14 cellular contexts compared by ENCODE assay signal in genomic region chr19:37980419-37980975, GRCh38.
DNase-seq lines count a peak whose midpoint lies in the region; ATAC-seq and TF ChIP-seq lines count a peak whose summit lies in the region.
"Had no signal": no experiment of that assay in that cellular context is flagged by ENCODE, and none has a peak within 500 bp of the region (broad histone marks: within the 10 kb centered on the region; RNA-seq: fewer than 3 reads in every experiment).

No MANE protein-coding gene starts in this region.

- H3K4me2 ChIP-seq in smooth muscle cell = peak overlapping the region; percentile 36

- peaks cover 8% of the 10 kb centered on the region; the same call in 1 of the 2 replicates for H3K36me3 ChIP-seq in SJSA1
- no peaks in the 10 kb centered on the region for H3K36me3 ChIP-seq in smooth muscle cell (ENCODE audit: low read depth)

- TF ChIP-seq CTCF in smooth muscle cell (IDR thresholded peaks at IDR 0.05; ENCODE audit: borderline replicate concordance, insufficient read depth, poor library complexity, severe bottlenecking) = no peak

- H3K9me3 ChIP-seq in SJSA1 (replicated peaks) = no peaks in the 10 kb centered on the region
- H3K9me3 ChIP-seq in smooth muscle cell (replicated peaks; ENCODE audit: low read depth) = no peaks in the 10 kb centered on the region

- H3K27ac ChIP-seq in SJSA1 (peak overlapping the region; percentile 71; the same call in 1 of the 2 replicates), smooth muscle cell (ENCODE audit: low read depth) (peak overlapping the region; percentile 65)

- H3K27ac Mint-ChIP-seq in activated CD8-positive, alpha-beta T cell treated with anti-CD3 and anti-CD28 coated beads, Interleukin-2, amount 10 ng/mL, durations not matched to agents 7 days and 5 days = no peak overlapping the region
- H3K27ac Mint-ChIP-seq: activated CD4-positive, alpha-beta memory T cell treated with anti-CD3 and anti-CD28 coated beads, Interleukin-2, amount 10 ng/mL, durations not matched to agents 7 days and 5 days; activated naive CD8-positive, alpha-beta T cell had no signal

- peaks cover 22% of the 10 kb centered on the region for H4K20me1 ChIP-seq in smooth muscle cell (ENCODE audit: low read depth)

- CTCF ChIA-PET in activated CD8-positive, alpha-beta T cell treated with anti-CD3 and anti-CD28 coated beads, Interleukin-2, amount 10 ng/mL, durations not matched to agents 7 days and 5 days (lab: Charles Lee) = no interaction called here

- no peaks in the 10 kb centered on the region for H3K4me1 Mint-ChIP-seq in activated CD8-positive, alpha-beta T cell treated with anti-CD3 and anti-CD28 coated beads, Interleukin-2, amount 10 ng/mL, durations not matched to agents 7 days and 5 days (ENCODE audit: low read depth)
- H3K4me1 Mint-ChIP-seq: activated CD4-positive, alpha-beta memory T cell treated with anti-CD3 and anti-CD28 coated beads, Interleukin-2, amount 10 ng/mL, durations not matched to agents 7 days and 5 days had no signal

- H3F3A ChIP-seq in smooth muscle cell (ENCODE audit: low read depth) = no peaks in the 10 kb centered on the region

- no peak overlapping the region for H3K9ac ChIP-seq in smooth muscle cell (ENCODE audit: low read depth)

- ATAC-seq in HG03025 (IDR thresholded peaks at IDR 0.05; ENCODE audit: low FRiP score, unreplicated experiment) (no peak), GM18498 (IDR thresholded peaks at IDR 0.05; ENCODE audit: unreplicated experiment) (no peak)
- ATAC-seq in activated CD8-positive, alpha-beta T cell treated with anti-CD3 and anti-CD28 coated beads, Interleukin-2, amount 10 ng/mL, durations not matched to agents 7 days and 5 days = no peak

- no peak overlapping the region for H3K4me3 Mint-ChIP-seq in activated CD8-positive, alpha-beta T cell treated with anti-CD3 and anti-CD28 coated beads, Interleukin-2, amount 10 ng/mL, durations not matched to agents 7 days and 5 days
- H3K4me3 Mint-ChIP-seq: activated CD4-positive, alpha-beta memory T cell treated with anti-CD3 and anti-CD28 coated beads, Interleukin-2, amount 10 ng/mL, durations not matched to agents 7 days and 5 days; activated naive CD8-positive, alpha-beta T cell; CD4-positive, alpha-beta memory T cell had no signal

- 95% methylated on average over 9 of the region's 10 CpGs for WGBS in smooth muscle cell (ENCODE audit: low lambda C conversion rate)

- H3K27me3 Mint-ChIP-seq in activated CD8-positive, alpha-beta T cell treated with anti-CD3 and anti-CD28 coated beads, Interleukin-2, amount 10 ng/mL, durations not matched to agents 7 days and 5 days (ENCODE audit: low read depth) = no peaks in the 10 kb centered on the region
- H3K27me3 Mint-ChIP-seq: activated CD4-positive, alpha-beta memory T cell treated with anti-CD3 and anti-CD28 coated beads, Interleukin-2, amount 10 ng/mL, durations not matched to agents 7 days and 5 days; activated naive CD8-positive, alpha-beta T cell; CD4-positive, alpha-beta memory T cell had no signal

- no peaks in the 10 kb centered on the region for H3K36me3 Mint-ChIP-seq in activated CD8-positive, alpha-beta T cell treated with anti-CD3 and anti-CD28 coated beads, Interleukin-2, amount 10 ng/mL, durations not matched to agents 7 days and 5 days (ENCODE audit: low read depth)

- H3K79me2 ChIP-seq in smooth muscle cell (ENCODE audit: low read depth) = no peaks in the 10 kb centered on the region

- H3K4me3 ChIP-seq in SJSA1 = no peak overlapping the region
- no peak overlapping the region for H3K4me3 ChIP-seq in smooth muscle cell

- no peaks in the 10 kb centered on the region for H3K9me3 Mint-ChIP-seq in activated CD8-positive, alpha-beta T cell treated with anti-CD3 and anti-CD28 coated beads, Interleukin-2, amount 10 ng/mL, durations not matched to agents 7 days and 5 days (ENCODE audit: insufficient read depth)
- H3K9me3 Mint-ChIP-seq: activated CD4-positive, alpha-beta memory T cell treated with anti-CD3 and anti-CD28 coated beads, Interleukin-2, amount 10 ng/mL, durations not matched to agents 7 days and 5 days had no signal

- DNase-seq in EH (ENCODE audit: low read depth) (peak; percentile 49), SJSA1 (ENCODE audit: low read depth in 1 of 2, low spot score in 2 of 2) (no peak), kidney tubule cell (ENCODE audit: low spot score) (peak; percentile 98), smooth muscle cell (lab: John Stamatoyannopoulos, UW; ENCODE audit: unreplicated experiment) (no peak), occipital lobe (lab: John Stamatoyannopoulos, UW) (no peak)
- DNase-seq in activated CD8-positive, alpha-beta T cell treated with anti-CD3 and anti-CD28 coated beads, Interleukin-2, amount 10 ng/mL, durations not matched to agents 7 days and 5 days = no peak
- DNase-seq: activated CD4-positive, alpha-beta memory T cell treated with anti-CD3 and anti-CD28 coated beads, Interleukin-2, amount 10 ng/mL, durations not matched to agents 7 days and 5 days; CD4-positive, alpha-beta memory T cell; NCI-H1092; NCI-H82; T-helper 1 cell had no signal

- peaks cover 71% of the 10 kb centered on the region for H3K4me1 ChIP-seq in SJSA1 (replicated peaks)
- peaks cover 20% of the 10 kb centered on the region for H3K4me1 ChIP-seq in smooth muscle cell (ENCODE audit: low read depth)

- no peak overlapping the region for H2AFZ ChIP-seq in smooth muscle cell (ENCODE audit: low read depth)

- H3K27me3 ChIP-seq in SJSA1 (replicated peaks) (no peaks in the 10 kb centered on the region), smooth muscle cell (ENCODE audit: low read depth) (no peaks in the 10 kb centered on the region)

- POLR2A ChIA-PET in activated CD8-positive, alpha-beta T cell treated with anti-CD3 and anti-CD28 coated beads, Interleukin-2, amount 10 ng/mL, durations not matched to agents 7 days and 5 days (lab: Charles Lee) = no interaction called here

Comparison
In these comparisons a context has a peak if more than half of its experiments do, and no peak if none do; other contexts are left out.
1. DNase-seq: peak in EH (single experiment) and kidney tubule cell (single experiment); none in SJSA1 (0 of 2), smooth muscle cell (single experiment), activated CD8-positive, alpha-beta T cell treated with anti-CD3 and anti-CD28 coated beads, Interleukin-2, amount 10 ng/mL, durations not matched to agents 7 days and 5 days (single experiment) and occipital lobe (single experiment).